In genomic region chr4:86441175-86441960, GRCh38 we compare ENCODE assay signal across 13 cellular contexts.
DNase-seq lines count a peak whose midpoint lies in the region; ATAC-seq and TF ChIP-seq lines count a peak whose summit lies in the region.
"Had no signal": no experiment of that assay in that cellular context is flagged by ENCODE, and none has a peak within 500 bp of the region (broad histone marks: within the 10 kb centered on the region; RNA-seq: fewer than 3 reads in every experiment).

No MANE protein-coding gene starts in this region.

- 74 to 81% methylated on average over 3 of the region's 3 CpGs for WGBS in endodermal cell (ENCODE audit: insufficient coverage in 1 of 2, insufficient read length in 1 of 2), 2 experiments
- 80 to 85% (median 83%) methylated on average over 3 of the region's 3 CpGs for WGBS in heart left ventricle, 4 donors

- H3K27me3 ChIP-seq in endodermal cell (ENCODE audit: control insufficient read depth, insufficient read depth, low read length, poor library complexity, severe bottlenecking) (no peaks in the 10 kb centered on the region), heart left ventricle (no peaks in the 10 kb centered on the region)

- H3K36me3 ChIP-seq in endodermal cell (ENCODE audit: control insufficient read depth, insufficient read depth, low read length) (no peaks in the 10 kb centered on the region), heart left ventricle (no peaks in the 10 kb centered on the region)
- H3K36me3 ChIP-seq: thoracic aorta had no signal

- DNase-seq in endodermal cell (no peak), pons (ENCODE audit: low spot score) (peak; percentile 26), heart left ventricle (no peak), NCI-H1417 treated with DMSO at 0.1 percent for 48 hours (lab: John Stamatoyannopoulos, UW) (no peak), GM19240 (ENCODE audit: insufficient read length, low spot score) (no peak)
- DNase-seq: activated CD4-positive, CD25-positive, alpha-beta regulatory T cell treated with anti-CD3 and anti-CD28 coated beads, Interleukin-2, amount 50 U/mL, for 72 hours; left colon; NCI-H526 treated with DMSO at 0.1 percent for 48 hours; stimulated activated CD4-positive, alpha-beta T cell treated with anti-CD3 and anti-CD28 coated beads, Interleukin-12 subunit alpha, Interleukin-12 subunit beta, amount 100 ng/mL, for 4 hours had no signal

- H3K4me3 ChIP-seq in endodermal cell (ENCODE audit: low read length) (no peak overlapping the region), heart left ventricle (no peak overlapping the region)
- H3K4me3 ChIP-seq: thoracic aorta had no signal

- intact Hi-C loops in heart left ventricle (cut with DNase I): no loop called here

- peaks cover 13% of the 10 kb centered on the region for H3K4me1 Mint-ChIP-seq in endodermal cell

- peak overlapping the region; percentile 41 for H3K27ac Mint-ChIP-seq in endodermal cell

- ATAC-seq in GM19467 (IDR thresholded peaks at IDR 0.05; ENCODE audit: unreplicated experiment) (peak; percentile 54), HG03520 (IDR thresholded peaks at IDR 0.05; ENCODE audit: unreplicated experiment) (peak; percentile 68), heart left ventricle (no peak), GM21423 (IDR thresholded peaks at IDR 0.05; ENCODE audit: unreplicated experiment) (no peak)
- ATAC-seq: left colon had no signal

- H3K4me1 ChIP-seq in endodermal cell (ENCODE audit: control insufficient read depth, insufficient read depth, low read length) (no peaks in the 10 kb centered on the region), heart left ventricle (no peaks in the 10 kb centered on the region)

- no peaks in the 10 kb centered on the region for H3K27me3 Mint-ChIP-seq in endodermal cell (ENCODE audit: insufficient read depth)

- H3K27ac ChIP-seq in endodermal cell (ENCODE audit: low read depth, low read length) (peak overlapping the region; percentile 72), heart left ventricle (no peak overlapping the region)
- H3K27ac ChIP-seq: thoracic aorta had no signal

- TF ChIP-seq CTCF in endodermal cell (conservative IDR thresholded peaks at IDR 0.05): peak; percentile 59
- TF ChIP-seq CTCF in heart left ventricle (IDR thresholded peaks at IDR 0.05): no peak

- H3K36me3 Mint-ChIP-seq in endodermal cell (ENCODE audit: low read depth): peaks cover 33% of the 10 kb centered on the region

- no peak for TF ChIP-seq POLR2A in heart left ventricle (IDR thresholded peaks at IDR 0.05)

- H3K9me3 Mint-ChIP-seq in endodermal cell: peaks cover 27% of the 10 kb centered on the region

- H3K4me3 Mint-ChIP-seq in endodermal cell: no peak overlapping the region

- H3K9me3 ChIP-seq in endodermal cell (ENCODE audit: control insufficient read depth, low read length) (peaks cover 37% of the 10 kb centered on the region), heart left ventricle (peaks cover 0 to 15% (median 0%) of the 10 kb centered on the region in 12 donors)

- no peak overlapping the region for H3K9ac ChIP-seq in endodermal cell (ENCODE audit: extremely low read depth, low read length, poor library complexity, severe bottlenecking)

Comparison
In these comparisons a context has a peak if more than half of its experiments do, and no peak if none do; other contexts are left out.
1. ATAC-seq: peak in GM19467 (single experiment) and HG03520 (single experiment); none in heart left ventricle (0 of 4) and GM21423 (single experiment).